15 cellular contexts compared by ENCODE assay signal in the genomic region with DNA sequence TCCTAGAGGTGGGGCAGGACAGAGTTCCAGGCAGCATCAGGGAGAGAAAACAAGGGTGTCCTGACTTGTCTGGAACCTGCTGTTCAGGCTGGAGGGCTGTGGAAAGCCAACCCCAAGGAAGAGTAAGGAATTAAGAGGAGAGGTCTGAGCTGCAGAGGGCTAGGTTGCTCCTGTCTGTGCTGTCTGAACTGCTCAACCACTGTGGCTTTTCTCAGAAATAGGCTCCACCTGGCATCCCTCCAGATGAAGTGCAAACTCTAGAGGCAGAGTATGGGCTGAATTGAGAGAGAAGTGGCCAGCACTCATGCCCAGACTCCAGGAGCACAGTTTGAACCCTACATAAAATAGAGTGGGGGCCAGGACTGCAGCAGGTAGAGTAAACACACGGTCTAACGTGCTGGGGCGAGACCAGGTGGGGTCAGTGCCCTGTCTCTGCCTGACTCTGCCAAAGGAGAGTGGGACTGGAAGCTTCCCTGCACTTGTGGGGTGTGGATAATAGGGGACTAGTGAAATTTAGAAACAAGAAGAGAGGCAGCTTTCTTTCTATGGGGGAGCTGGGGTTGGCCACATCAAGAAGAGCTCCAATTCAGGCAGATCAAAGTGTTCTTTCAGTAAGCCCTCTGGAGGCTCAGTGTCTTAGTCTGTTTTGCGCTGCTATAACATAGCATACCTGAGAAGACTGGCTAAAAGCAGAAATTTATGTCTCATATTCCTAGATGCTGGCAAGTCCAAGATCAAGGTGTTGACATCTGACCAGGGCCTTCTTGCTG.
"Had no signal": no experiment of that assay in that cellular context is flagged by ENCODE, and none has a peak within 500 bp of the region (broad histone marks: within the 10 kb centered on the region; RNA-seq: fewer than 3 reads in every experiment).

No MANE protein-coding gene starts in this region.

- H3K9me3 ChIP-seq: esophagus squamous epithelium, tibial artery had no signal

- H3K4me3 ChIP-seq: esophagus squamous epithelium, hepatocyte, tibial artery had no signal

- H3K4me3 Mint-ChIP-seq: natural killer cell; stimulated activated memory B cell treated with anti-CD40 and anti-IgM and Interleukin-4, amounts not matched to agents 10 μg/mL and 1 μg/mL and 100 μg/mL, for 72 hours had no signal

- H3K36me3 ChIP-seq: esophagus squamous epithelium, tibial artery had no signal

- H2AFZ ChIP-seq: hepatocyte had no signal

- H3K9me3 Mint-ChIP-seq: natural killer cell; stimulated activated memory B cell treated with anti-CD40 and anti-IgM and Interleukin-4, amounts not matched to agents 10 μg/mL and 1 μg/mL and 100 μg/mL, for 72 hours had no signal

- H3K4me2 ChIP-seq: hepatocyte had no signal

- H3K27me3 Mint-ChIP-seq: stimulated activated memory B cell treated with anti-CD40 and anti-IgM and Interleukin-4, amounts not matched to agents 10 μg/mL and 1 μg/mL and 100 μg/mL, for 72 hours had no signal

- H3K27ac Mint-ChIP-seq: natural killer cell; stimulated activated memory B cell treated with anti-CD40 and anti-IgM and Interleukin-4, amounts not matched to agents 10 μg/mL and 1 μg/mL and 100 μg/mL, for 72 hours had no signal

- ATAC-seq: natural killer cell; stimulated activated memory B cell treated with anti-CD40 and anti-IgM and Interleukin-4, amounts not matched to agents 10 μg/mL and 1 μg/mL and 100 μg/mL, for 72 hours had no signal

- H3K36me3 Mint-ChIP-seq: natural killer cell; stimulated activated memory B cell treated with anti-CD40 and anti-IgM and Interleukin-4, amounts not matched to agents 10 μg/mL and 1 μg/mL and 100 μg/mL, for 72 hours had no signal

- H3K79me2 ChIP-seq: hepatocyte had no signal

- DNase-seq: activated CD4-positive, alpha-beta T cell treated with anti-CD3 and anti-CD28 coated beads, Interleukin-2, amount 50 U/mL, for 48 hours; activated CD8-positive, alpha-beta memory T cell treated with anti-CD3 and anti-CD28 coated beads, Interleukin-2, amount 50 U/mL, for 4 hours; activated gamma-delta T cell treated with Interleukin-2 at 50 U/mL for 16 hours; aorta; cerebellar nuclear complex; effector CD8-positive, alpha-beta T cell; esophagus squamous epithelium; kidney; mesendoderm; natural killer cell; nucleus accumbens; retina; tibial artery had no signal

- H3K27me3 ChIP-seq: esophagus squamous epithelium, hepatocyte, tibial artery had no signal

- H3K27ac ChIP-seq: esophagus squamous epithelium, hepatocyte, tibial artery had no signal
